Comparison of ENCODE assay signal across 8 cellular contexts in the genomic region with DNA sequence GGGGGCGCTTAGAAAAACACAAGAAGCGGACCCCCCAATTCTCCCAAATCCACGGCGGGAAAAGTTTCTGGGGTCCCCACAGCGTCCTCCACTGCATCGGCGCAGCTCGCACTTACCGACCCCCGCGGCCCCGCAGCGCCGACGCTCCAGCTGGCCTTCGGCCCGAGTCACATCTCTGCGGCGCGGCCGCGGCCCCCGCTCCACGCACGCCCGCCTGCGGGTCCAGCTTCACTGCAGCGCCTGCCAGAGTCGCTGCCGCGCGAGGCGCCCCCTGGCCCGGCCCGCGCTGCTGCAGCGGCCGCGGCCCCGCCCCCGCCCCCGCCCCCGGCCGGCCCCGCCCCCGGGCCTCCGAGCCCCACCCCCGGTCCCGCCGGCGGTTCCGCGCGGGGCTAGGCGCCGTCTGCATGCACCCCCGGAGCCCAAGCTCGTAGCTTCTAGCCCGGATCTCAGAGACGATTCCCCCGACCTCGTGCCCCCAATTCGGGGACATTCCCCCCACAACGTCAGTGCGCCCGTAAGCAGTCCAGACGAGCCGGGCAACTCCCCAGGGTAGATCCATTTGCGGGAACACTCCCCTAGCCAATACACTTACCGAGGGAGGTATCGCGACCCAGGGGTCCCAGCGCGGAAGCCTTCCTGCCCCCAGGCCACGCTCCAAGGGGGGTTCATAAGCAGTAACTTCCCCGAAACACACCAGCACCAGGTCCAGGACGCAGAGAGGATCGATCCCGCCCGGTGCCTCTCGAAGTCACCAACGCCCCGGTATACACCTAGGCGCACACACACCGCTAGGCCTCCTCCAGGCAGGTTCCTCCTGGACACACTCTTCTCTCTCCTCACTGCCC. TPM values are rescaled to one million over a fixed set of nuclear protein-coding genes. Genes with fewer than 3 reads are reported as not detected.
A peak's percentile ranks its signal among the peaks of the same experiment; 100 is the strongest.
DNase-seq lines count a peak whose midpoint lies in the region; ATAC-seq and TF ChIP-seq lines count a peak whose summit lies in the region.
"Had no signal": no experiment of that assay in that cellular context is flagged by ENCODE, and none has a peak within 500 bp of the region (broad histone marks: within the 10 kb centered on the region; RNA-seq: fewer than 3 reads in every experiment).

A gene with protein sequence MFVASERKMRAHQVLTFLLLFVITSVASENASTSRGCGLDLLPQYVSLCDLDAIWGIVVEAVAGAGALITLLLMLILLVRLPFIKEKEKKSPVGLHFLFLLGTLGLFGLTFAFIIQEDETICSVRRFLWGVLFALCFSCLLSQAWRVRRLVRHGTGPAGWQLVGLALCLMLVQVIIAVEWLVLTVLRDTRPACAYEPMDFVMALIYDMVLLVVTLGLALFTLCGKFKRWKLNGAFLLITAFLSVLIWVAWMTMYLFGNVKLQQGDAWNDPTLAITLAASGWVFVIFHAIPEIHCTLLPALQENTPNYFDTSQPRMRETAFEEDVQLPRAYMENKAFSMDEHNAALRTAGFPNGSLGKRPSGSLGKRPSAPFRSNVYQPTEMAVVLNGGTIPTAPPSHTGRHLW (minus strand): TSS at position 238 of the 845 bp plus-strand sequence. CDS start 12,003 bp downstream, outside the sequence.

- H3K9me3 ChIP-seq in testis, result no peaks in the 10 kb centered on the region

- H3K4me3 ChIP-seq in fibroblast of villous mesenchyme (ENCODE audit: low read depth, low read length) (peak within 1 kb of the TSS; percentile 83), testis (peak within 1 kb of the TSS; percentile 80 to 93)

- H3K27me3 Mint-ChIP-seq in activated T-helper 2 cell treated with anti-CD3 and anti-CD28 coated beads, Interferon-gamma antibody, Interleukin-2, Interleukin-4, amounts not matched to agents 10 μg/mL and 5 μg/mL and 100 μg/mL, durations not matched to agents 14 hours and 24 hours and 36 hours (ENCODE audit: low read depth), result peaks cover 40% of the 10 kb centered on the region
- H3K27me3 Mint-ChIP-seq in natural killer cell (ENCODE audit: low read depth in 2 of 2), result peaks cover 37 to 38% of the 10 kb centered on the region in 2 donors

- H3K4me1 Mint-ChIP-seq in activated T-helper 2 cell treated with anti-CD3 and anti-CD28 coated beads, Interferon-gamma antibody, Interleukin-2, Interleukin-4, amounts not matched to agents 10 μg/mL and 5 μg/mL and 100 μg/mL, durations not matched to agents 14 hours and 24 hours and 36 hours (ENCODE audit: low read depth), result peaks cover 23% of the 10 kb centered on the region
- peaks cover 15 to 23% of the 10 kb centered on the region in 2 donors for H3K4me1 Mint-ChIP-seq in natural killer cell

- H3K36me3 ChIP-seq in testis (ENCODE audit: low read depth, missing control alignments), result no peaks in the 10 kb centered on the region

- peak within 1 kb of the TSS; percentile 79 for H3K4me3 Mint-ChIP-seq in activated T-helper 2 cell treated with anti-CD3 and anti-CD28 coated beads, Interferon-gamma antibody, Interleukin-2, Interleukin-4, amounts not matched to agents 10 μg/mL and 5 μg/mL and 100 μg/mL, durations not matched to agents 14 hours and 24 hours and 36 hours (ENCODE audit: low read depth)
- peak within 1 kb of the TSS; percentile 79 for H3K4me3 Mint-ChIP-seq in natural killer cell

- no peak for TF ChIP-seq POLR2A in testis (IDR thresholded peaks at IDR 0.05)

- in situ Hi-C loops in GM13977 (cut with MboI; ENCODE audit: low pct_unique_long_range_greater_than_20kb, low sequenced_read_pairs, unreplicated experiment), result loop anchor here (10.0 kb wide), 1 partner anchor 280 kb away; no protein-coding TSS in a partner anchor

- no peaks in the 10 kb centered on the region for H3K27me3 ChIP-seq in testis

- H3K27ac Mint-ChIP-seq in activated T-helper 2 cell treated with anti-CD3 and anti-CD28 coated beads, Interferon-gamma antibody, Interleukin-2, Interleukin-4, amounts not matched to agents 10 μg/mL and 5 μg/mL and 100 μg/mL, durations not matched to agents 14 hours and 24 hours and 36 hours, result no peak within 1 kb of the TSS
- no peak within 1 kb of the TSS for H3K27ac Mint-ChIP-seq in natural killer cell

- peaks cover 31% of the 10 kb centered on the region for H3K4me1 ChIP-seq in testis

- TF ChIP-seq CTCF in GM13977 (IDR thresholded peaks at IDR 0.05; ENCODE audit: extremely low read depth, insufficient read depth, missing control alignments), result peak; percentile 13
- no peak for TF ChIP-seq CTCF in fibroblast of villous mesenchyme (IDR thresholded peaks at IDR 0.05; ENCODE audit: insufficient read depth, low read depth, low read length)
- TF ChIP-seq CTCF in natural killer cell (IDR thresholded peaks at IDR 0.05), result no peak
- TF ChIP-seq CTCF in testis (IDR thresholded peaks at IDR 0.05), result peak in 1 of 3 experiments; percentile 3

- WGBS in testis, 2 donors, result 4 to 9% methylated on average over 22 to 65 of the region's 85 CpGs

- H3K27ac ChIP-seq in testis, result peak within 1 kb of the TSS; percentile 68 to 82
- H3K27ac ChIP-seq: epithelial cell of prostate had no signal

- intact Hi-C loops in activated T-helper 2 cell treated with anti-CD3 and anti-CD28 coated beads, Interferon-gamma antibody, Interleukin-2, Interleukin-4, amounts not matched to agents 10 μg/mL and 5 μg/mL and 100 μg/mL, durations not matched to agents 14 hours and 24 hours and 36 hours (cut with micrococcal nuclease), result loop anchor here (5.0 kb wide), 1 partner anchor 168 kb away; a partner anchor contains a TSS
- intact Hi-C loops in natural killer cell (cut with micrococcal nuclease) (loop anchor here (5.0 kb wide), 1 partner anchor 798 kb away; no protein-coding TSS in a partner anchor), testis (cut with DNase I; ENCODE audit: low total_unique reads) (loop anchor here (5.0 kb wide), 1 partner anchor 283 kb away; no protein-coding TSS in a partner anchor)

- peak in 2 of 3 donors; percentile 65 to 76 for ATAC-seq in natural killer cell

- DNase-seq in GM13977 (ENCODE audit: low spot score) (peak; percentile 74), NCI-H526 treated with DMSO at 0.1 percent for 48 hours (lab: John Stamatoyannopoulos, UW) (peak; percentile 14), fibroblast of villous mesenchyme (ENCODE audit: low read depth) (peak; percentile 42), natural killer cell (no peak), testis (peak; percentile 71), cerebellar nuclear complex (lab: John Stamatoyannopoulos, UW) (no peak)
- peak; percentile 22 for DNase-seq in activated T-helper 2 cell treated with anti-CD3 and anti-CD28 coated beads, Interferon-gamma antibody, Interleukin-2, Interleukin-4, amounts not matched to agents 10 μg/mL and 5 μg/mL and 100 μg/mL, durations not matched to agents 14 hours and 24 hours and 36 hours (ENCODE audit: low spot score)

- no peaks in the 10 kb centered on the region for H3K36me3 Mint-ChIP-seq in activated T-helper 2 cell treated with anti-CD3 and anti-CD28 coated beads, Interferon-gamma antibody, Interleukin-2, Interleukin-4, amounts not matched to agents 10 μg/mL and 5 μg/mL and 100 μg/mL, durations not matched to agents 14 hours and 24 hours and 36 hours (ENCODE audit: low read depth)
- no peaks in the 10 kb centered on the region for H3K36me3 Mint-ChIP-seq in natural killer cell

- no peaks in the 10 kb centered on the region for H3K9me3 Mint-ChIP-seq in activated T-helper 2 cell treated with anti-CD3 and anti-CD28 coated beads, Interferon-gamma antibody, Interleukin-2, Interleukin-4, amounts not matched to agents 10 μg/mL and 5 μg/mL and 100 μg/mL, durations not matched to agents 14 hours and 24 hours and 36 hours
- no peaks in the 10 kb centered on the region for H3K9me3 Mint-ChIP-seq in natural killer cell

RNA-seq across cellular contexts. Expression of the gene that starts here (rescaled TPM):
- not detected in 2 replicates for total RNA-seq in activated T-helper 2 cell treated with anti-CD3 and anti-CD28 coated beads, Interferon-gamma antibody, Interleukin-2, Interleukin-4, amounts not matched to agents 10 μg/mL and 5 μg/mL and 100 μg/mL, durations not matched to agents 14 hours and 24 hours and 36 hours
- 12.6 and 21.6 TPM in 2 replicates for total RNA-seq in fibroblast of villous mesenchyme
- total RNA-seq in natural killer cell, result not detected
- total RNA-seq in testis, result 100 to 1,000 TPM; 195 to 303 TPM
- polyA plus RNA-seq in testis (ENCODE audit: insufficient read depth, low read depth, low replicate concordance), result 144 TPM

Comparison
In these comparisons a context has a peak if more than half of its experiments do, and no peak if none do; other contexts are left out.
1. RNA of the gene that starts here (total RNA-seq): 195 to 303 TPM in testis and 12.6 to 21.6 TPM in fibroblast of villous mesenchyme; not detected in activated T-helper 2 cell treated with anti-CD3 and anti-CD28 coated beads, Interferon-gamma antibody, Interleukin-2, Interleukin-4, amounts not matched to agents 10 μg/mL and 5 μg/mL and 100 μg/mL, durations not matched to agents 14 hours and 24 hours and 36 hours and not detected in natural killer cell; every median in the first group is over 10 times any median in the second.
2. Peak in DNase-seq in activated T-helper 2 cell treated with anti-CD3 and anti-CD28 coated beads, Interferon-gamma antibody, Interleukin-2, Interleukin-4, amounts not matched to agents 10 μg/mL and 5 μg/mL and 100 μg/mL, durations not matched to agents 14 hours and 24 hours and 36 hours; RNA of the gene not detected or under 1 TPM.
3. Peak in ATAC-seq in natural killer cell; RNA of the gene not detected or under 1 TPM.
4. DNase-seq: peak in GM13977 (single experiment), NCI-H526 treated with DMSO at 0.1 percent for 48 hours (single experiment), fibroblast of villous mesenchyme (single experiment) and testis (single experiment); none in natural killer cell (single experiment) and cerebellar nuclear complex (0 of 2).